ENCODE assay signal across 9 cellular contexts in genomic region chr6:24126586-24127192, GRCh38. TPM values are rescaled to one million over a fixed set of nuclear protein-coding genes. Genes with fewer than 3 reads are reported as not detected.
A peak's percentile ranks its signal among the peaks of the same experiment; 100 is the strongest.
DNase-seq lines count a peak whose midpoint lies in the region; ATAC-seq and TF ChIP-seq lines count a peak whose summit lies in the region.
"Had no signal": no experiment of that assay in that cellular context is flagged by ENCODE, and none has a peak within 500 bp of the region (broad histone marks: within the 10 kb centered on the region; RNA-seq: fewer than 3 reads in every experiment).

No MANE protein-coding gene starts in this region.

- in situ Hi-C loops in HAP-1 (cut with MboI; ENCODE audit: low sequenced_read_pairs): no loop called here

- WGBS in liver: 3% methylated on average over 6 of the region's 6 CpGs
- WGBS in psoas muscle, 3 donors: 2 to 4% (median 3%) methylated on average over 6 of the region's 6 CpGs

- H3K4me1 ChIP-seq in HAP-1 (no peaks in the 10 kb centered on the region), liver (ENCODE audit: control insufficient read depth in 4 of 4, insufficient read depth in 4 of 4, low read length in 3 of 4) (peaks cover 0 to 3% (median 0%) of the 10 kb centered on the region in 4 donors), psoas muscle (no peaks in the 10 kb centered on the region)

- no peak for TF ChIP-seq RAD21 in liver (IDR thresholded peaks at IDR 0.05)

- TF ChIP-seq CTCF in liver (IDR thresholded peaks at IDR 0.05; ENCODE audit: low read depth, low read length, missing input control) (no peak), psoas muscle (IDR thresholded peaks at IDR 0.05) (no peak)

- no peak overlapping the region for H3K27ac Mint-ChIP-seq in stimulated activated memory B cell treated with anti-CD40 and anti-IgM and Interleukin-4, amounts not matched to agents 10 μg/mL and 1 μg/mL and 100 μg/mL, for 72 hours
- H3K27ac Mint-ChIP-seq: memory B cell had no signal

- H3K27me3 ChIP-seq in HAP-1 (ENCODE audit: low read depth) (no peaks in the 10 kb centered on the region), liver (ENCODE audit: control insufficient read depth in 4 of 4, insufficient read depth in 4 of 4, low read length in 3 of 4) (no peaks in the 10 kb centered on the region), psoas muscle (ENCODE audit: insufficient read depth in 3 of 3, low read length in 2 of 3) (peaks cover 4 to 8% (median 5%) of the 10 kb centered on the region in 3 donors)

- peaks cover 32% of the 10 kb centered on the region for H3K27me3 Mint-ChIP-seq in stimulated activated memory B cell treated with anti-CD40 and anti-IgM and Interleukin-4, amounts not matched to agents 10 μg/mL and 1 μg/mL and 100 μg/mL, for 72 hours

- H3K9ac ChIP-seq in liver (ENCODE audit: low read depth in 1 of 2, low read length in 2 of 2): no peak overlapping the region

- no peak overlapping the region for H3K4me3 ChIP-seq in HAP-1
- H3K4me3 ChIP-seq in liver (ENCODE audit: low read depth in 1 of 3, low read length in 3 of 3): no peak overlapping the region
- H3K4me3 ChIP-seq in psoas muscle: no peak overlapping the region

- H3K4me1 Mint-ChIP-seq in stimulated activated memory B cell treated with anti-CD40 and anti-IgM and Interleukin-4, amounts not matched to agents 10 μg/mL and 1 μg/mL and 100 μg/mL, for 72 hours: no peaks in the 10 kb centered on the region

- H3K9me3 ChIP-seq in HAP-1 (no peaks in the 10 kb centered on the region), liver (ENCODE audit: control insufficient read depth in 4 of 4, low read length in 3 of 4) (peaks cover 0 to 2% (median 0%) of the 10 kb centered on the region in 4 donors), psoas muscle (no peaks in the 10 kb centered on the region)

- H3K36me3 ChIP-seq in HAP-1 (replicated peaks) (no peaks in the 10 kb centered on the region), liver (ENCODE audit: control insufficient read depth in 4 of 4, insufficient read depth in 3 of 4, low read depth in 1 of 4, low read length in 3 of 4) (no peaks in the 10 kb centered on the region), psoas muscle (ENCODE audit: insufficient read depth in 1 of 2, low read depth in 1 of 2) (no peaks in the 10 kb centered on the region)

- peaks cover 9% of the 10 kb centered on the region for H3K9me3 Mint-ChIP-seq in stimulated activated memory B cell treated with anti-CD40 and anti-IgM and Interleukin-4, amounts not matched to agents 10 μg/mL and 1 μg/mL and 100 μg/mL, for 72 hours

- no peak for ATAC-seq in stimulated activated memory B cell treated with anti-CD40 and anti-IgM and Interleukin-4, amounts not matched to agents 10 μg/mL and 1 μg/mL and 100 μg/mL, for 72 hours
- no peak for ATAC-seq in psoas muscle
- no peak for ATAC-seq in GM21526 (IDR thresholded peaks at IDR 0.05; ENCODE audit: low FRiP score, unreplicated experiment)

- no peaks in the 10 kb centered on the region for H3K36me3 Mint-ChIP-seq in stimulated activated memory B cell treated with anti-CD40 and anti-IgM and Interleukin-4, amounts not matched to agents 10 μg/mL and 1 μg/mL and 100 μg/mL, for 72 hours

- H3K27ac ChIP-seq in liver (ENCODE audit: low read depth in 1 of 2, low read length in 2 of 2) (no peak overlapping the region), psoas muscle (no peak overlapping the region)

- DNase-seq in ELF-1 (ENCODE audit: low read depth, low spot score): peak; percentile 88
- DNase-seq in HAP-1 (ENCODE audit: low spot score in 2 of 2): peak; percentile 13 to 70
- DNase-seq in NOMO-1 treated with dmso at 0.1 percent for 144 hours (lab: John Stamatoyannopoulos, UW; ENCODE audit: unreplicated experiment): peak; percentile 4
- peak; percentile 19 for DNase-seq in cerebellar cortex (ENCODE audit: low spot score)
- DNase-seq in psoas muscle: no peak

- no peak overlapping the region for H3K4me3 Mint-ChIP-seq in stimulated activated memory B cell treated with anti-CD40 and anti-IgM and Interleukin-4, amounts not matched to agents 10 μg/mL and 1 μg/mL and 100 μg/mL, for 72 hours
- H3K4me3 Mint-ChIP-seq: memory B cell had no signal

- intact Hi-C loops in psoas muscle (cut with DNase I): no loop called here

TF ChIP-seq in liver, 16 proteins besides CTCF, POLR2A, EP300 and RAD21:
- peak; percentile 100 for TF ChIP-seq REST (IDR thresholded peaks at IDR 0.05)
- TF ChIP-seq RXRA (IDR thresholded peaks at IDR 0.05): no peak

RNA-seq across cellular contexts. Expression of gene NRSN1, which starts 0.7 kb away (rescaled TPM):
- not detected for total RNA-seq in liver
- polyA plus RNA-seq in liver: not detected
- total RNA-seq in psoas muscle: not detected
- under 1 TPM in 1 of 3 donors, not detected in 2; 0.05 TPM for polyA plus RNA-seq in psoas muscle

Comparison
In these comparisons a context has a peak if more than half of its experiments do, and no peak if none do; other contexts are left out.
1. DNase-seq: peak in ELF-1 (single experiment), HAP-1 (2 of 2), NOMO-1 treated with dmso at 0.1 percent for 144 hours (single experiment) and cerebellar cortex (single experiment); none in psoas muscle (0 of 2).